In genomic region chr17:27846808-27847307, GRCh38 we compare ENCODE assay signal across 1 cellular context.
TF ChIP-seq lines count a peak whose summit lies in the region.

No MANE protein-coding gene starts in this region.

TF ChIP-seq in IMR-90, 13 proteins besides CTCF, POLR2A, EP300 and RAD21:
- peak; percentile 42; the same call in 1 of the 2 replicates for TF ChIP-seq MAFK (IDR thresholded peaks at IDR 0.05; ENCODE audit: low read depth, low read length)
